ENCODE assay signal across 11 cellular contexts in the genomic region with DNA sequence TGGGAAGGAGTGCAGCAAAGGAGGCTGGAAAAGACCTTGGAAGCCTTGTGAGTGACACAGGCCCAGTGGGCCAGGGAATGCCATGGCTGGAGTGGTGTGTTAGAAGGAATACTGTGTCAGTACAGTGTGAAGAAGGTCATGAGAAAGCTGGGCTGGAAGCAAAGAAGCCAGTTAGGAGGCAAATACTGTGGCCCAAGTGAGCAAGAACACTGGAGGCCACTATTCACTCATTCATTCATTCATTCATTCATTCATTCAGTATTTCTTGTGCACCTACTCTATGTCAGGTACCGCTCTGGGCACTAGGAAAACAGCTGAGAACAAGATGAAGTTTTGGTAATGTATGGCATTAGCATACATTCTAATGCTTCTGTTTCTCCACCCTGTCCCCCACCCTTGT. TPM values are rescaled to one million over a fixed set of nuclear protein-coding genes. Genes with fewer than 3 reads are reported as not detected.
"Had no signal": no experiment of that assay in that cellular context is flagged by ENCODE, and none has a peak within 500 bp of the region (broad histone marks: within the 10 kb centered on the region; RNA-seq: fewer than 3 reads in every experiment).

No MANE protein-coding gene starts in this region.

- H3K4me3 ChIP-seq: GM23248, HAP-1 had no signal

- FAIRE-seq: HTR-8/SVneo had no signal

- H3K27ac ChIP-seq: GM23248, KMS-11 had no signal

- ATAC-seq: HCT116 had no signal

- H3K9me3 ChIP-seq: HAP-1 had no signal

- H3K9ac ChIP-seq: GM23248, KMS-11 had no signal

- H3K4me1 ChIP-seq: HAP-1 had no signal

- H2AFZ ChIP-seq: GM23248 had no signal

- DNase-seq: GM23248, GOT3, H7, IMR-90, Karpas-422, KBM-7 had no signal

- H3K4me2 ChIP-seq: KMS-11 had no signal

- H3K36me3 ChIP-seq: HAP-1 had no signal

RNA-seq across cellular contexts. Expression of gene CRTAC1, which starts 9.6 kb away (rescaled TPM):
- total RNA-seq: GM23248, HT-29, IMR-90 had no signal
- polyA plus RNA-seq: GM23248, IMR-90 had no signal
